8 cellular contexts compared by ENCODE assay signal in genomic region chr12:21607701-21608100, GRCh38. TPM values are rescaled to one million over a fixed set of nuclear protein-coding genes. Genes with fewer than 3 reads are reported as not detected.
DNase-seq lines count a peak whose midpoint lies in the region; ATAC-seq and TF ChIP-seq lines count a peak whose summit lies in the region.

No MANE protein-coding gene starts in this region.

- H3K4me1 Mint-ChIP-seq in CD8-positive, alpha-beta T cell (ENCODE audit: low read depth), result peaks cover 10% of the 10 kb centered on the region
- H3K4me1 Mint-ChIP-seq in naive thymus-derived CD4-positive, alpha-beta T cell, result peaks cover 2 to 8% (median 7%) of the 10 kb centered on the region in 7 donors

- peaks cover 10% of the 10 kb centered on the region for H3K4me1 ChIP-seq in CD8-positive, alpha-beta T cell (ENCODE audit: insufficient read depth, low read length)
- peaks cover 0 to 10% of the 10 kb centered on the region in 2 donors for H3K4me1 ChIP-seq in naive thymus-derived CD4-positive, alpha-beta T cell (ENCODE audit: control insufficient read depth in 2 of 2, insufficient read depth in 2 of 2, low read length in 2 of 2)

- in situ Hi-C loops in brain microvascular endothelial cell (cut with HindIII; ENCODE audit: low pct_ligation_motif_present, low sequenced_read_pairs), result no loop called here

- CTCF ChIA-PET in CD8-positive, alpha-beta T cell (lab: Charles Lee), result interaction anchor here (0.7 to 7.2 kb wide), 9 partner anchors 16 to 89 kb away, joined by 3 to 138 read pairs (median 3); no protein-coding TSS in a partner anchor
- CTCF ChIA-PET in naive thymus-derived CD4-positive, alpha-beta T cell (lab: Charles Lee), result interaction anchor here (1.2 to 4.2 kb wide), 5 partner anchors 43 to 90 kb away, joined by 4 to 68 read pairs (median 10); partner anchors contain the start of gene LDHB

- H3K9me3 Mint-ChIP-seq in CD8-positive, alpha-beta T cell, result no peaks in the 10 kb centered on the region
- H3K9me3 Mint-ChIP-seq in naive thymus-derived CD4-positive, alpha-beta T cell, result peaks cover 0 to 8% (median 0%) of the 10 kb centered on the region in 11 donors

- H3K27me3 ChIP-seq in CD8-positive, alpha-beta T cell (ENCODE audit: insufficient read depth, low read length), result no peaks in the 10 kb centered on the region
- H3K27me3 ChIP-seq in naive thymus-derived CD4-positive, alpha-beta T cell (ENCODE audit: control insufficient read depth in 2 of 2, insufficient read depth in 2 of 2, low read length in 2 of 2), result no peaks in the 10 kb centered on the region
- no peaks in the 10 kb centered on the region for H3K27me3 ChIP-seq in brain microvascular endothelial cell (replicated peaks)

- no peaks in the 10 kb centered on the region for H3K36me3 ChIP-seq in CD8-positive, alpha-beta T cell (ENCODE audit: insufficient read depth, low read length)
- H3K36me3 ChIP-seq in naive thymus-derived CD4-positive, alpha-beta T cell (ENCODE audit: control insufficient read depth in 2 of 3, insufficient read depth in 3 of 3, low read length in 3 of 3), result no peaks in the 10 kb centered on the region
- no peaks in the 10 kb centered on the region for H3K36me3 ChIP-seq in brain microvascular endothelial cell (replicated peaks)

- POLR2A ChIA-PET in CD8-positive, alpha-beta T cell (lab: Charles Lee), result interaction anchor here (0.6 to 1.8 kb wide), 3 partner anchors 49 to 73 kb away, joined by 3 to 9 read pairs (median 4); partner anchors contain the start of gene LDHB
- POLR2A ChIA-PET in naive thymus-derived CD4-positive, alpha-beta T cell (lab: Charles Lee), result interaction anchor here (0.9 to 7.2 kb wide), 3 partner anchors 50 to 77 kb away, joined by 5 to 87 read pairs (median 86); partner anchors contain the start of gene LDHB

- no peak overlapping the region for H3K4me3 Mint-ChIP-seq in CD8-positive, alpha-beta T cell
- no peak overlapping the region for H3K4me3 Mint-ChIP-seq in naive thymus-derived CD4-positive, alpha-beta T cell

- ATAC-seq in CD8-positive, alpha-beta T cell, result no peak
- no peak for ATAC-seq in naive thymus-derived CD4-positive, alpha-beta T cell

- H3K27ac ChIP-seq in CD8-positive, alpha-beta T cell (ENCODE audit: low read depth, low read length), result no peak overlapping the region
- no peak overlapping the region for H3K27ac ChIP-seq in naive thymus-derived CD4-positive, alpha-beta T cell (ENCODE audit: low read depth, low read length)
- no peak overlapping the region for H3K27ac ChIP-seq in brain microvascular endothelial cell

- no peak for DNase-seq in CD8-positive, alpha-beta T cell
- DNase-seq in LHCN-M2 (ENCODE audit: low read depth) (peak; percentile 26), choroid plexus epithelial cell (ENCODE audit: low read depth) (peak; percentile 68), cerebellar nuclear complex (lab: John Stamatoyannopoulos, UW) (no peak), NCI-H1092 (lab: John Stamatoyannopoulos, UW) (no peak), brain microvascular endothelial cell (no peak), cerebellum (ENCODE audit: low spot score) (no peak)
- DNase-seq in naive thymus-derived CD4-positive, alpha-beta T cell, result peak in 6 of 9 donors; percentile 14 to 57 (median 43)

- H3K36me3 Mint-ChIP-seq in CD8-positive, alpha-beta T cell, result no peaks in the 10 kb centered on the region
- H3K36me3 Mint-ChIP-seq in naive thymus-derived CD4-positive, alpha-beta T cell, result no peaks in the 10 kb centered on the region

- no peaks in the 10 kb centered on the region for H3K9me3 ChIP-seq in CD8-positive, alpha-beta T cell (ENCODE audit: low read length)
- H3K9me3 ChIP-seq in naive thymus-derived CD4-positive, alpha-beta T cell (ENCODE audit: control insufficient read depth in 2 of 3, low read length in 3 of 3), result no peaks in the 10 kb centered on the region

- H3K27ac Mint-ChIP-seq in CD8-positive, alpha-beta T cell, result no peak overlapping the region
- H3K27ac Mint-ChIP-seq in naive thymus-derived CD4-positive, alpha-beta T cell, result no peak overlapping the region

- intact Hi-C loops in CD8-positive, alpha-beta T cell (cut with DNase I, micrococcal nuclease), result loop anchor here (1.0 to 10.0 kb wide), 3 partner anchors 50 to 407 kb away; partner anchors contain the start of gene LDHB (in 1 of the 2)
- intact Hi-C loops in naive thymus-derived CD4-positive, alpha-beta T cell (cut with micrococcal nuclease), result loop anchor here (1.0 to 10.0 kb wide), 9 partner anchors 35 to 855 kb away; partner anchors contain the start of genes LDHB (in 1 of the 2) and PYROXD1 (in 1 of the 2)

- peak; percentile 18 for TF ChIP-seq CTCF in CD8-positive, alpha-beta T cell (IDR thresholded peaks at IDR 0.05)
- TF ChIP-seq CTCF in choroid plexus epithelial cell (conservative IDR thresholded peaks at IDR 0.05; ENCODE audit: low read depth, low read length) (peak; percentile 54), brain microvascular endothelial cell (IDR thresholded peaks at IDR 0.05; ENCODE audit: low read depth, low read length, missing control alignments) (no peak)

- H3K27me3 Mint-ChIP-seq in CD8-positive, alpha-beta T cell (ENCODE audit: low read depth), result no peaks in the 10 kb centered on the region
- peaks cover 0 to 7% (median 0%) of the 10 kb centered on the region in 5 donors for H3K27me3 Mint-ChIP-seq in naive thymus-derived CD4-positive, alpha-beta T cell

- no peak overlapping the region for H3K4me3 ChIP-seq in CD8-positive, alpha-beta T cell (ENCODE audit: low read depth, low read length)
- H3K4me3 ChIP-seq in choroid plexus epithelial cell (ENCODE audit: low read depth, low read length) (no peak overlapping the region), brain microvascular endothelial cell (ENCODE audit: low read depth, low read length) (no peak overlapping the region)
- H3K4me3 ChIP-seq in naive thymus-derived CD4-positive, alpha-beta T cell (ENCODE audit: low read length), result no peak overlapping the region

RNA-seq across cellular contexts. Expression of gene GYS2, which starts 3.1 kb away (rescaled TPM):
- total RNA-seq in CD8-positive, alpha-beta T cell, result under 1 TPM in 1 of 2 experiments, not detected in 1; 0.17 TPM
- total RNA-seq in LHCN-M2 (2014; rRNA removed), result 0.06 TPM in 1 of 2 replicates, not detected in the other
- polyA plus RNA-seq in LHCN-M2 (2012), result not detected
- under 1 TPM in 2 of 5 experiments, not detected in 3; 0.12 to 0.27 TPM for total RNA-seq in naive thymus-derived CD4-positive, alpha-beta T cell
- polyA plus RNA-seq in naive thymus-derived CD4-positive, alpha-beta T cell, result not detected
- not detected for total RNA-seq in cerebellum

RNA-seq across cellular contexts. Expression of gene LDHB, which starts 49.9 kb away (rescaled TPM):
- 100 to 1,000 TPM; 492 to 577 TPM for total RNA-seq in CD8-positive, alpha-beta T cell
- total RNA-seq in LHCN-M2 (2014; rRNA removed), result 731 and 832 TPM in 2 replicates
- polyA plus RNA-seq in LHCN-M2 (2012), result 561 TPM
- total RNA-seq in naive thymus-derived CD4-positive, alpha-beta T cell, result 1,000 to 10,000 TPM in 3 of 5 experiments, 100 to 1,000 TPM in 2; 630 to 1,306 (median 1,079) TPM
- polyA plus RNA-seq in naive thymus-derived CD4-positive, alpha-beta T cell, result 1,000 to 10,000 TPM; 2,617 to 2,849 TPM
- 251 TPM for total RNA-seq in cerebellum

Comparison
In these comparisons a context has a peak if more than half of its experiments do, and no peak if none do; other contexts are left out.
1. DNase-seq: peak in LHCN-M2 (single experiment), choroid plexus epithelial cell (single experiment) and naive thymus-derived CD4-positive, alpha-beta T cell (6 of 9); none in CD8-positive, alpha-beta T cell (0 of 7), cerebellar nuclear complex (0 of 2), NCI-H1092 (single experiment), brain microvascular endothelial cell (single experiment) and cerebellum (single experiment).